In the genomic region with DNA sequence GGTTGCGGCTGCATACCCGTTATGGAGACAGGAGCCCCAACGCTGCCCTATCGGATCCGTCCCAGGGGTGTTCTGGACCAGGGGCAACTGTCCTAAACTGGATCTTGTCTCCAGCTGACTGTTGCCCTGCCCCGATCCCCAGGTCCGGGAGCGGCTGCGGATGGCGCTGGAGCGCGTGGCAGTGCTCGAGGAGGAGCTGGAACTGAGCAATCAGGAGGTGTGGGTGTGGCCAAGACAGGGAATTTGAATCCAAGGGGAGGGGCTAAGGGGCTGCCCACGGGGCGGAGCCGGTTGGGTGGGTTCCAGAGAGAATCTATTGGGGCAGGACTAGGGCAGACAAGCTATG, we compare ENCODE assay signal across 1 cellular context.
TF ChIP-seq lines count a peak whose summit lies in the region.

No MANE protein-coding gene starts in this region.

TF ChIP-seq in GM23338, 12 proteins besides CTCF, POLR2A, EP300 and RAD21 (continued from another document):
- no peak for TF ChIP-seq ZNF462 (CRISPR knock-in tag; IDR thresholded peaks at IDR 0.05)
